In genomic region chr5:58011301-58011700, GRCh38 we compare ENCODE assay signal across 26 cellular contexts.
"Had no signal": no experiment of that assay in that cellular context is flagged by ENCODE, and none has a peak within 500 bp of the region (broad histone marks: within the 10 kb centered on the region; RNA-seq: fewer than 3 reads in every experiment).

No MANE protein-coding gene starts in this region.

- H3K36me3 ChIP-seq: brain microvascular endothelial cell, WERI-Rb-1 had no signal

- H3K27ac ChIP-seq: brain microvascular endothelial cell, coronary artery, dorsolateral prefrontal cortex, WERI-Rb-1 had no signal

- ATAC-seq: activated CD4-positive, CD25-positive, alpha-beta regulatory T cell treated with anti-CD3 and anti-CD28 coated beads, Interleukin-2, amount 50 U/mL, for 24 hours; activated CD8-positive, alpha-beta T cell treated with anti-CD3 and anti-CD28 coated beads for 36 hours; activated T-cell treated with anti-CD3 and anti-CD28 coated beads, Interleukin-2, amount 50 U/mL, for 4 hours; activated T-helper 17 cell treated with anti-CD3 and anti-CD28 coated beads, Interleukin-2, amount 50 U/mL, for 72 hours; esophagus mucosa; T-helper 17 cell had no signal

- DNase-seq: activated B cell treated with CpG ODN at 0.5 μM for 24 hours; activated CD4-positive, alpha-beta T cell treated with anti-CD3 and anti-CD28 coated beads for 48 hours; activated CD4-positive, alpha-beta T cell treated with anti-CD3 and anti-CD28 coated beads, Interleukin-2, amount 50 U/mL, for 1 hour; activated CD4-positive, alpha-beta T cell treated with anti-CD3 and anti-CD28 coated beads, Interleukin-2, amount 50 U/mL, for 48 hours; activated CD8-positive, alpha-beta memory T cell treated with anti-CD3 and anti-CD28 coated beads for 24 hours; activated CD8-positive, alpha-beta T cell treated with anti-CD3 and anti-CD28 coated beads for 36 hours; activated effector memory CD4-positive, alpha-beta T cell treated with Interleukin-2 at 50 U/mL for 16 hours; activated gamma-delta T cell treated with Interleukin-2 at 50 U/mL for 16 hours; activated naive CD4-positive, alpha-beta T cell treated with anti-CD3 and anti-CD28 coated beads, Interleukin-2, amount 50 U/mL, for 16 hours; activated naive CD4-positive, alpha-beta T cell treated with Interleukin-2 at 50 U/mL for 16 hours; activated T-cell treated with anti-CD3 and anti-CD28 coated beads, Interleukin-2, amount 50 U/mL, for 4 hours; amniotic stem cell; anterior cingulate cortex; brain microvascular endothelial cell; dorsolateral prefrontal cortex; effector memory CD4-positive, alpha-beta T cell; endodermal cell; foreskin fibroblast; T-helper 1 cell; T-helper 17 cell; T1000; WERI-Rb-1 had no signal

- H3K4me3 ChIP-seq: coronary artery, dorsolateral prefrontal cortex had no signal

- H3K27me3 ChIP-seq: brain microvascular endothelial cell, dorsolateral prefrontal cortex had no signal
